In genomic region chr20:34871320-34871926, GRCh38 we compare ENCODE assay signal across 10 cellular contexts. TPM values are rescaled to one million over a fixed set of nuclear protein-coding genes. Genes with fewer than 3 reads are reported as not detected.
A peak's percentile ranks its signal among the peaks of the same experiment; 100 is the strongest.
DNase-seq lines count a peak whose midpoint lies in the region; FAIRE-seq and TF ChIP-seq lines count a peak whose summit lies in the region.
"Had no signal": no experiment of that assay in that cellular context is flagged by ENCODE, and none has a peak within 500 bp of the region (broad histone marks: within the 10 kb centered on the region; RNA-seq: fewer than 3 reads in every experiment).

No MANE protein-coding gene starts in this region.

- no peaks in the 10 kb centered on the region for H3K27me3 ChIP-seq in cardiac muscle cell

- no peaks in the 10 kb centered on the region for H3K36me3 ChIP-seq in cardiac muscle cell
- peaks cover 9% of the 10 kb centered on the region for H3K36me3 ChIP-seq in mesodermal cell (ENCODE audit: control insufficient read depth, insufficient read depth, low read length)

- 92 to 96% methylated on average over 3 to 7 of the region's 7 CpGs for WGBS in mesodermal cell (ENCODE audit: insufficient coverage in 2 of 2), 2 experiments

- H3K27me3 Mint-ChIP-seq in type B pancreatic cell: peaks cover 3% of the 10 kb centered on the region

- intact Hi-C loops in cardiac septum (cut with DNase I): loop anchor here (5.0 kb wide), 1 partner anchor 136 kb away; no protein-coding TSS in a partner anchor

- in situ Hi-C loops in astrocyte of the cerebellum (cut with HindIII; ENCODE audit: low sequenced_read_pairs): no loop called here

- TF ChIP-seq CTCF in cardiac muscle cell (IDR thresholded peaks at IDR 0.05; ENCODE audit: low read depth, low read length) (no peak), astrocyte of the cerebellum (IDR thresholded peaks at IDR 0.05; ENCODE audit: low read depth, low read length, missing control alignments) (no peak), type B pancreatic cell (conservative IDR thresholded peaks at IDR 0.05) (no peak)

- H3K27ac ChIP-seq in cardiac muscle cell: no peak overlapping the region
- no peak overlapping the region for H3K27ac ChIP-seq in mesodermal cell (ENCODE audit: low read depth, low read length, severe bottlenecking)

- peaks cover 41% of the 10 kb centered on the region for H3K4me1 Mint-ChIP-seq in type B pancreatic cell (ENCODE audit: unreplicated experiment)

- peaks cover 10% of the 10 kb centered on the region for H3K36me3 Mint-ChIP-seq in type B pancreatic cell

- H3K4me1 ChIP-seq in cardiac muscle cell (ENCODE audit: low read depth) (peaks cover 3% of the 10 kb centered on the region), mesodermal cell (ENCODE audit: control insufficient read depth, insufficient read depth, low read length, poor library complexity, severe bottlenecking) (peaks cover 8% of the 10 kb centered on the region)

- H3K4me3 ChIP-seq in cardiac muscle cell (peak overlapping the region; percentile 69), astrocyte of the cerebellum (ENCODE audit: low read depth, low read length) (peak overlapping the region; percentile 73), mesodermal cell (ENCODE audit: extremely low read depth, insufficient read depth, low read length, poor library complexity, severe bottlenecking) (peak overlapping the region; percentile 75)

- H3K4me3 Mint-ChIP-seq in type B pancreatic cell: peak overlapping the region; percentile 96

- H3K9me3 ChIP-seq in cardiac muscle cell (ENCODE audit: low read depth) (no peaks in the 10 kb centered on the region), mesodermal cell (ENCODE audit: control insufficient read depth, low read length) (no peaks in the 10 kb centered on the region)

- FAIRE-seq in H54 (lab: Jason Lieb, UNC) (no peak), HTR-8/SVneo (lab: Jason Lieb, UNC) (no peak)

- no peak for DNase-seq in cardiac muscle cell (ENCODE audit: low read depth in 1 of 2, low spot score in 1 of 2)
- DNase-seq in cardiac septum (ENCODE audit: low spot score): no peak
- no peak for DNase-seq in astrocyte of the cerebellum (ENCODE audit: low read depth)
- no peak for DNase-seq in type B pancreatic cell (ENCODE audit: extremely low spot score, unreplicated experiment)
- no peak for DNase-seq in H54 (ENCODE audit: insufficient read length, low spot score)
- no peak for DNase-seq in HTR-8/SVneo (ENCODE audit: insufficient read length, low spot score)
- DNase-seq in activated CD4-positive, alpha-beta T cell treated with anti-CD3 and anti-CD28 coated beads, Interleukin-2, amount 50 U/mL, for 48 hours: no peak
- DNase-seq: DMS53, PC-3 had no signal

- no peaks in the 10 kb centered on the region for H3K9me3 Mint-ChIP-seq in type B pancreatic cell

- TF ChIP-seq POLR2A in H54 (IDR thresholded peaks at IDR 0.05; ENCODE audit: low read depth, low read length): no peak

- peak overlapping the region; percentile 73 for H3K27ac Mint-ChIP-seq in type B pancreatic cell

RNA-seq across cellular contexts. Expression of gene GGT7, which starts 1.2 kb away (rescaled TPM):
- total RNA-seq in cardiac muscle cell (29.6 and 32.3 TPM in 2 replicates), cardiac septum (20.1 TPM), type B pancreatic cell (ENCODE audit: low replicate concordance) (34.3 and 62.7 TPM in 2 replicates)
- polyA plus RNA-seq in cardiac muscle cell: 53.8 and 58.6 TPM in 2 replicates
- polyA plus RNA-seq in mesodermal cell (2013, experiment 1 of 2): 31.2 TPM
- 24.8 TPM for polyA plus RNA-seq in mesodermal cell (2013, experiment 2 of 2)

RNA-seq across cellular contexts. Expression of gene ACSS2, which starts 5.0 kb away (rescaled TPM):
- total RNA-seq in cardiac muscle cell (79.6 and 145 TPM in 2 replicates), cardiac septum (73.8 TPM), type B pancreatic cell (ENCODE audit: low replicate concordance) (59.2 and 76.3 TPM in 2 replicates)
- polyA plus RNA-seq in cardiac muscle cell: 93.8 and 105 TPM in 2 replicates
- 96.7 TPM for polyA plus RNA-seq in mesodermal cell (2013, experiment 1 of 2)
- 90.5 TPM for polyA plus RNA-seq in mesodermal cell (2013, experiment 2 of 2)

RNA-seq across cellular contexts. Expression of gene NCOA6, which starts 46.0 kb away (rescaled TPM):
- total RNA-seq in cardiac muscle cell (9.9 and 16.8 TPM in 2 replicates), cardiac septum (18.5 TPM), type B pancreatic cell (ENCODE audit: low replicate concordance) (53.9 and 59.5 TPM in 2 replicates)
- 21.4 and 28.6 TPM in 2 replicates for polyA plus RNA-seq in cardiac muscle cell
- polyA plus RNA-seq in mesodermal cell (2013, experiment 1 of 2): 22.4 TPM
- 23.7 TPM for polyA plus RNA-seq in mesodermal cell (2013, experiment 2 of 2)
